Comparison of ENCODE assay signal across 20 cellular contexts in the genomic region with DNA sequence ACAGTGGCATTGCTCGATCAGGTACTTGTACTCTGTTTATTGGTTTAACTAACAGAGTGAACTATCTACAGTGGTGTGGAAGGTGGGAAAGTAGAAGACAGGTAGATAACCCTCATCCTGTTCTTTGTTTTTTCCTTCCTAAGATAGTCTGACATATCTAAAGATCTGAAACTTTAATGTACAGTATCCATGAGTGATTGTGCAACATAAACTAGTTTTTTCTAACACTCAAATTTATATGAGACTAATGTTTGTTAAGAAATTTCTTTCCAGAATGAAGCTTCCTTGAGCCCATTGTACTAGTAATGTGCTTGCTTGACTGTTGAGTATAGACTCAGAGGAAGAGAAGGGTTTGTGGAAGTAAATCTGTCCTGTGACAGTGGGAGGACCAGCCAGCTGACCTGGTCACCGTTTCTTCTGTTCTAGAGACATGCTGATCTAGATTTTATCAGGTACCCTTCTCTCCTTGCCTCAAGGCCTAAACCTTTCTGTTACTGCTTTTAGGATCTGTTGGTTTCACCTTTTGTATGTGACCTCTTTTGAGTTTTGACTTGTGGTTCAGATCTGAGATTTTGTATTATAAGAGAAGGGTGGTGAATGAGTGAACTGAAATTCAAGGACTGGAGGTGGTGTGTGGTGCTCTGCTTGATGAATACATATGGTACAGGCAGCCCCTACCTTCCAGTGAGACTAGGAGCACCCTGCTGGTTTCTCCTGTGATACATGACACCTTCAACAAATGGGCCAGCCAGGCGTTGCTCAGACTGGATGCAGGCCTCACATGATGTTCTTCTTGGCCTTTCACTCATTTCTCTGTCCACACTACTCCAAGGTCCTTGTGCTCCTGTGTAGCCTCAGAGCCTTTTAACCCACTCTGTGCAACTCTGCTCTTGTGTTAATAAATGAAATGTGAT.
A peak's percentile ranks its signal among the peaks of the same experiment; 100 is the strongest.
DNase-seq lines count a peak whose midpoint lies in the region; ATAC-seq, FAIRE-seq and TF ChIP-seq lines count a peak whose summit lies in the region.
"Had no signal": no experiment of that assay in that cellular context is flagged by ENCODE, and none has a peak within 500 bp of the region (broad histone marks: within the 10 kb centered on the region; RNA-seq: fewer than 3 reads in every experiment).

No MANE protein-coding gene starts in this region.

- no peak for TF ChIP-seq POLR2A in H1 (IDR thresholded peaks at IDR 0.05; ENCODE audit: control extremely low read depth in 1 of 2, low read depth in 2 of 2, low read length in 2 of 2)

- no peak overlapping the region for H2BK5ac ChIP-seq in H1 (ENCODE audit: low read depth, low read length)
- no peak overlapping the region for H2BK5ac ChIP-seq in trophoblast cell (ENCODE audit: low read depth, low read length, poor library complexity)

- intact Hi-C loops in sciatic nerve (cut with DNase I), result no loop called here

- no peak for TF ChIP-seq EP300 in H1 (IDR thresholded peaks at IDR 0.05; ENCODE audit: borderline replicate concordance in 1 of 2, low read depth in 2 of 2, low read length in 2 of 2)

- no peak overlapping the region for H3K23ac ChIP-seq in H1 (ENCODE audit: insufficient read length)
- no peak overlapping the region for H3K23ac ChIP-seq in trophoblast cell (ENCODE audit: low read length)

- POLR2A ChIA-PET in H1 (lab: Charles Lee; ENCODE audit: partially characterized antibody), result interaction anchor here (0.7 to 1.5 kb wide), 2 partner anchors 10 to 11 kb away, joined by 3 to 4 read pairs; no protein-coding TSS in a partner anchor

- no peak overlapping the region for H2BK15ac ChIP-seq in H1 (ENCODE audit: low read length)

- no peak overlapping the region for H3K4me3 ChIP-seq in H1 (ENCODE audit: extremely low read depth in 1 of 4, insufficient read depth in 2 of 4, low read depth in 3 of 4, low read length in 4 of 4)
- no peak overlapping the region for H3K4me3 ChIP-seq in trophoblast cell (ENCODE audit: low read depth, low read length)
- H3K4me3 ChIP-seq: esophagus muscularis mucosa had no signal

- peaks cover 0 to 3% (median 0%) of the 10 kb centered on the region in 4 experiments; a peak in 1 of 8 replicates for H3K36me3 ChIP-seq in H1 (ENCODE audit: control insufficient read depth in 2 of 4, insufficient read depth in 4 of 4, low read length in 3 of 4)
- no peaks in the 10 kb centered on the region for H3K36me3 ChIP-seq in trophoblast cell (ENCODE audit: control insufficient read depth in 1 of 2, insufficient read depth in 2 of 2, low read length in 2 of 2)

- H4K12ac ChIP-seq in trophoblast cell (ENCODE audit: low read depth, low read length), result no peak overlapping the region

- H3K9ac ChIP-seq in H1 (replicated peaks in 1 of 4; ENCODE audit: extremely low read depth in 1 of 4, low read depth in 3 of 4, low read length in 3 of 4) (no peak overlapping the region), trophoblast cell (ENCODE audit: low read length) (no peak overlapping the region)

- no peak overlapping the region for H4K91ac ChIP-seq in H1 (replicated peaks; ENCODE audit: insufficient read length, low read length)
- no peak overlapping the region for H4K91ac ChIP-seq in trophoblast cell (ENCODE audit: low read depth, low read length)

- FAIRE-seq in H1 (lab: Jason Lieb, UNC), result peak; percentile 48

- no peak overlapping the region for H3K4me2 ChIP-seq in H1 (ENCODE audit: insufficient read depth in 1 of 2, low read depth in 2 of 2, low read length in 2 of 2)
- H3K4me2 ChIP-seq in trophoblast cell (ENCODE audit: low read length), result no peak overlapping the region

- H2BK20ac ChIP-seq in H1 (ENCODE audit: low read length), result no peak overlapping the region

- H3K27me3 ChIP-seq in H1 (replicated peaks in 1 of 4; ENCODE audit: control insufficient read depth in 3 of 4, extremely low read depth in 1 of 4, insufficient read depth in 3 of 4, low read length in 3 of 4) (no peaks in the 10 kb centered on the region), trophoblast cell (ENCODE audit: insufficient read depth, low read length) (no peaks in the 10 kb centered on the region)
- H3K27me3 ChIP-seq: BE2C, esophagus muscularis mucosa had no signal

- no peak overlapping the region for H3K4ac ChIP-seq in H1 (replicated peaks; ENCODE audit: insufficient read length, low read depth, low read length)
- no peak overlapping the region for H3K4ac ChIP-seq in trophoblast cell (ENCODE audit: low read depth, low read length)

- no peak overlapping the region for H2AFZ ChIP-seq in H1 (ENCODE audit: low read length)
- no peak overlapping the region for H2AFZ ChIP-seq in trophoblast cell (ENCODE audit: insufficient read depth, low read length, poor library complexity)

- peaks cover 0 to 3% (median 1%) of the 10 kb centered on the region in 4 experiments; a peak in 2 of 7 replicates for H3K4me1 ChIP-seq in H1 (replicated peaks in 1 of 4; ENCODE audit: control insufficient read depth in 3 of 4, insufficient read depth in 4 of 4, low read length in 3 of 4)
- peaks cover 3 to 4% of the 10 kb centered on the region in 2 experiments for H3K4me1 ChIP-seq in trophoblast cell (ENCODE audit: control insufficient read depth in 1 of 2, insufficient read depth in 2 of 2, low read length in 2 of 2)
- H3K4me1 ChIP-seq: BE2C had no signal

- H2BK120ac ChIP-seq in H1 (replicated peaks; ENCODE audit: low read depth, low read length), result no peak overlapping the region
- no peak overlapping the region for H2BK120ac ChIP-seq in trophoblast cell (ENCODE audit: insufficient read depth, low read length, poor library complexity)

- no peak for TF ChIP-seq RAD21 in H1 (IDR thresholded peaks at IDR 0.05 in 1 of 2, conservative IDR thresholded peaks at IDR 0.05 in 1 of 2; ENCODE audit: low read depth in 2 of 2, low read length in 2 of 2)

- CTCF ChIA-PET in H1 (lab: Charles Lee; ENCODE audit: partially characterized antibody), result interaction anchor here (1.3 to 10.1 kb wide), 2 partner anchors 12 to 15 kb away, joined by 4 to 91 read pairs; no protein-coding TSS in a partner anchor

- H3K18ac ChIP-seq in H1 (ENCODE audit: extremely low read depth, low read length) (no peak overlapping the region), trophoblast cell (ENCODE audit: low read length) (no peak overlapping the region)

- TF ChIP-seq CTCF in H1 (IDR thresholded peaks at IDR 0.05; ENCODE audit: control extremely low read depth in 1 of 3, insufficient read depth in 1 of 3, low read depth in 1 of 3, low read length in 3 of 3), result no peak

- no peak overlapping the region for H4K5ac ChIP-seq in H1 (ENCODE audit: insufficient read length, low read depth, low read length)

- no peaks in the 10 kb centered on the region for H3K79me1 ChIP-seq in H1 (ENCODE audit: low read depth, low read length)
- no peaks in the 10 kb centered on the region for H3K79me1 ChIP-seq in trophoblast cell (ENCODE audit: low read length)

- no peaks in the 10 kb centered on the region for H3K23me2 ChIP-seq in H1 (ENCODE audit: low read depth, low read length)

- H4K8ac ChIP-seq in H1 (ENCODE audit: extremely low read depth, insufficient read depth, low read length) (no peak overlapping the region), trophoblast cell (ENCODE audit: low read depth, low read length) (no peak overlapping the region)

- H3K79me2 ChIP-seq in H1 (ENCODE audit: control insufficient read depth in 1 of 2, insufficient read depth in 2 of 2, low read length in 2 of 2), result no peaks in the 10 kb centered on the region
- no peaks in the 10 kb centered on the region for H3K79me2 ChIP-seq in trophoblast cell (ENCODE audit: control insufficient read depth, insufficient read depth, low read length, poor library complexity)

- no peak overlapping the region for H3K14ac ChIP-seq in H1 (ENCODE audit: insufficient read length)
- H3K14ac ChIP-seq in trophoblast cell (ENCODE audit: low read length), result no peak overlapping the region

- H2AK5ac ChIP-seq in H1 (ENCODE audit: low read depth, low read length) (0 out of 2 replicates have a peak overlapping the region, but pooled peaks have one; percentile 33), trophoblast cell (ENCODE audit: low read length) (no peak overlapping the region)

- H3K27ac ChIP-seq in H1 (ENCODE audit: low read depth, low read length) (no peak overlapping the region), trophoblast cell (ENCODE audit: low read depth, low read length) (no peak overlapping the region)
- H3K27ac ChIP-seq: esophagus muscularis mucosa had no signal

- H3K56ac ChIP-seq in H1 (replicated peaks; ENCODE audit: insufficient read length, low read depth, low read length), result no peak overlapping the region

- DNase-seq in NCI-H146 (lab: John Stamatoyannopoulos, UW), result peak; percentile 21
- DNase-seq in NCI-H146 treated with DMSO at 0.1 percent for 48 hours (lab: John Stamatoyannopoulos, UW; ENCODE audit: unreplicated experiment), result no peak
- no peak for DNase-seq in H1 (ENCODE audit: low read depth in 1 of 2, low spot score in 2 of 2)
- peak; percentile 38 to 52 for DNase-seq in trophoblast cell
- no peak for DNase-seq in NCI-H2227 (lab: John Stamatoyannopoulos, UW; ENCODE audit: unreplicated experiment)
- DNase-seq in sciatic nerve (ENCODE audit: low spot score), result no peak
- no peak for DNase-seq in NCI-H526 treated with DMSO at 0.1 percent for 48 hours (lab: John Stamatoyannopoulos, UW)
- DNase-seq: 8988T; activated CD4-positive, alpha-beta memory T cell treated with anti-CD3 and anti-CD28 coated beads, Interleukin-2, amount 10 ng/mL, durations not matched to agents 7 days and 5 days; BE2C; Calu3; GDM1; NCI-H1436; NCI-H510A; posterior cingulate gyrus; SIG-M5; stimulated activated CD4-positive, alpha-beta T cell treated with anti-CD3 and anti-CD28 coated beads, Interleukin-4, amount 100 ng/mL, for 4 hours; substantia nigra had no signal

- WGBS in H1 (ENCODE audit: extremely low coverage in 1 of 2, insufficient coverage in 1 of 2, insufficient read length in 1 of 2, insufficient replicate concordance in 2 of 2, low coverage in 1 of 2, low lambda C conversion rate in 2 of 2, missing lambda C conversion rate in 1 of 2), 2 experiments, result 78% methylated on average over 3 of the region's 3 CpGs; no CpG with 5 or more reads in 1 of the 2 experiments
- no CpG with 5 or more reads among the region's 3 CpGs for WGBS in trophoblast cell (ENCODE audit: extremely low coverage, insufficient coverage, insufficient read length)

- ATAC-seq in HG03432 (IDR thresholded peaks at IDR 0.05; ENCODE audit: unreplicated experiment) (peak; percentile 42), sciatic nerve (no peak)

- H3K9me3 ChIP-seq in H1 (ENCODE audit: insufficient read depth in 2 of 2, low read depth in 1 of 2, low read length in 1 of 2) (no peaks in the 10 kb centered on the region), trophoblast cell (ENCODE audit: insufficient read depth, low read depth, low read length) (no peaks in the 10 kb centered on the region)
- H3K9me3 ChIP-seq: BE2C, esophagus muscularis mucosa had no signal

- no peaks in the 10 kb centered on the region for H4K20me1 ChIP-seq in H1 (replicated peaks in 1 of 2; ENCODE audit: control insufficient read depth in 1 of 2, insufficient read depth in 2 of 2, low read length in 2 of 2)

- no peak overlapping the region; the same call in 1 of the 2 replicates for H2BK12ac ChIP-seq in H1 (ENCODE audit: low read depth, low read length)
- no peak overlapping the region for H2BK12ac ChIP-seq in trophoblast cell (ENCODE audit: low read length)

TF ChIP-seq in H1, 55 proteins besides CTCF, POLR2A, EP300 and RAD21 (continues in another document):
- TF ChIP-seq KDM1A (IDR thresholded peaks at IDR 0.05; ENCODE audit: borderline replicate concordance, low read length) (no peak), RBBP5 (IDR thresholded peaks at IDR 0.05; ENCODE audit: borderline replicate concordance, low read depth, low read length) (no peak)

Comparison
In these comparisons a context has a peak if more than half of its experiments do, and no peak if none do; other contexts are left out.
1. DNase-seq: peak in NCI-H146 (single experiment) and trophoblast cell (2 of 2); none in NCI-H146 treated with DMSO at 0.1 percent for 48 hours (single experiment), H1 (0 of 2), NCI-H2227 (single experiment), sciatic nerve (single experiment) and NCI-H526 treated with DMSO at 0.1 percent for 48 hours (single experiment).